ENCODE assay signal across 29 cellular contexts in the genomic region with DNA sequence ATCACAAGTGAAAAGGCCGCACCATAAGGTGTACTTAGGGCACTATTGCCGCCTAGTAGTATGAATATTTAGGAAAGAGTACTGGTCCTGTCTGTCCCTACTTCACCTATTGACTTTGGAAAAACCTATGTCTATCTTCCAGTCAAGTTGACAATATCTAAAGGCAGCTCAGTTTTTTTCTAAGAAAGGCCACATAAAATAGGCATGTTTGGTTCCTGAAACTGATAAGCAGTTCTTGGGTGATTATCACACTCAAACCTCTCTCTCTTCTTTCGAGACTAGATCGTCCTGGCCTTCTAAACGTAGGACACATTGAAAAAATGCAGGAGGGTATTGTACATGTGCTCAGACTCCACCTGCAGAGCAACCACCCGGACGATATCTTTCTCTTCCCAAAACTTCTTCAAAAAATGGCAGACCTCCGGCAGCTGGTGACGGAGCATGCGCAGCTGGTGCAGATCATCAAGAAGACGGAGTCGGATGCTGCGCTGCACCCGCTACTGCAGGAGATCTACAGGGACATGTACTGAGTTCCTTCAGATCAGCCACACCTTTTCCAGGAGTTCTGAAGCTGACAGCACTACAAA. TPM values are rescaled to one million over a fixed set of nuclear protein-coding genes. Genes with fewer than 3 reads are reported as not detected.
"Had no signal": no experiment of that assay in that cellular context is flagged by ENCODE, and none has a peak within 500 bp of the region (broad histone marks: within the 10 kb centered on the region; RNA-seq: fewer than 3 reads in every experiment).

No MANE protein-coding gene starts in this region.

- H3K27me3 Mint-ChIP-seq: activated naive CD4-positive, alpha-beta T cell treated with anti-CD3 and anti-CD28 coated beads, Interleukin-2, amount 50 U/mL, for 24 hours; central memory CD8-positive, alpha-beta T cell; T-helper 17 cell had no signal

- H3K27ac Mint-ChIP-seq: activated CD8-positive, alpha-beta T cell treated with anti-CD3 and anti-CD28 coated beads, Interleukin-2, amount 10 ng/mL, durations not matched to agents 7 days and 5 days; activated naive CD4-positive, alpha-beta T cell treated with anti-CD3 and anti-CD28 coated beads, Interleukin-2, amount 50 U/mL, for 24 hours; T-helper 17 cell; WTC11 had no signal

- H3K27ac ChIP-seq: ascending aorta, body of pancreas, PC-9 had no signal

- H3K9me3 Mint-ChIP-seq: activated naive CD4-positive, alpha-beta T cell treated with anti-CD3 and anti-CD28 coated beads, Interleukin-2, amount 50 U/mL, for 24 hours; central memory CD8-positive, alpha-beta T cell; WTC11 had no signal

- H3K4me3 ChIP-seq: ascending aorta, body of pancreas, PC-9 had no signal

- DNase-seq: activated CD4-positive, alpha-beta T cell treated with anti-CD3 and anti-CD28 coated beads for 48 hours; activated CD4-positive, alpha-beta T cell treated with anti-CD3 and anti-CD28 coated beads, Interleukin-2, amount 50 U/mL, for 4 hours; activated CD4-positive, CD25-positive, alpha-beta regulatory T cell treated with anti-CD3 and anti-CD28 coated beads, Interleukin-2, amount 50 U/mL, for 72 hours; activated CD8-positive, alpha-beta memory T cell treated with anti-CD3 and anti-CD28 coated beads, Interleukin-2, amount 50 U/mL, for 48 hours; activated CD8-positive, alpha-beta T cell treated with anti-CD3 and anti-CD28 coated beads, Interleukin-2, amount 10 ng/mL, durations not matched to agents 7 days and 5 days; activated effector memory CD4-positive, alpha-beta T cell treated with Interleukin-2 at 50 U/mL for 16 hours; activated naive CD4-positive, alpha-beta T cell; activated T-cell treated with anti-CD3 and anti-CD28 coated beads, Interleukin-2, amount 50 U/mL, for 1 hour; amniotic stem cell; body of pancreas; KG1; NCI-H1092; NCI-H1417 treated with DMSO at 0.1 percent for 48 hours; NCI-H1694; NCI-H2029 treated with DMSO at 0.1 percent for 48 hours; NCI-H345; NCI-H510A treated with DMSO at 0.1 percent for 48 hours; PC-9; SHP77 treated with DMSO at 0.1 percent for 48 hours; T-helper 17 cell; T-helper 9 cell had no signal

- H3K4me1 Mint-ChIP-seq: WTC11 had no signal

- H3K27me3 ChIP-seq: ascending aorta, body of pancreas had no signal

- H3K9me3 ChIP-seq: ascending aorta, body of pancreas had no signal

- H3K4me3 Mint-ChIP-seq: activated CD8-positive, alpha-beta T cell treated with anti-CD3 and anti-CD28 coated beads, Interleukin-2, amount 10 ng/mL, durations not matched to agents 7 days and 5 days; activated naive CD4-positive, alpha-beta T cell treated with anti-CD3 and anti-CD28 coated beads, Interleukin-2, amount 50 U/mL, for 24 hours; central memory CD8-positive, alpha-beta T cell; T-helper 17 cell; WTC11 had no signal

RNA-seq across cellular contexts. Expression of a gene that starts 28.2 kb away (rescaled TPM):
- total RNA-seq: activated CD8-positive, alpha-beta T cell treated with anti-CD3 and anti-CD28 coated beads, Interleukin-2, amount 10 ng/mL, durations not matched to agents 7 days and 5 days; ascending aorta; bronchial epithelial cell; LHCN-M2; MCF 10A; PC-9; SK-MEL-5; T-helper 17 cell had no signal
